ENCODE assay signal across 1 cellular context in genomic region chr19:49767380-49767779, GRCh38.
TF ChIP-seq lines count a peak whose summit lies in the region.

No MANE protein-coding gene starts in this region.

TF ChIP-seq in HepG2, 621 proteins besides CTCF, POLR2A, EP300 and RAD21:
- no peak for TF ChIP-seq PAF1 (CRISPR knock-in tag; IDR thresholded peaks at IDR 0.05)
- TF ChIP-seq FOSL2 (CRISPR knock-in tag; IDR thresholded peaks at IDR 0.05), result no peak
- TF ChIP-seq, protein P1, sequence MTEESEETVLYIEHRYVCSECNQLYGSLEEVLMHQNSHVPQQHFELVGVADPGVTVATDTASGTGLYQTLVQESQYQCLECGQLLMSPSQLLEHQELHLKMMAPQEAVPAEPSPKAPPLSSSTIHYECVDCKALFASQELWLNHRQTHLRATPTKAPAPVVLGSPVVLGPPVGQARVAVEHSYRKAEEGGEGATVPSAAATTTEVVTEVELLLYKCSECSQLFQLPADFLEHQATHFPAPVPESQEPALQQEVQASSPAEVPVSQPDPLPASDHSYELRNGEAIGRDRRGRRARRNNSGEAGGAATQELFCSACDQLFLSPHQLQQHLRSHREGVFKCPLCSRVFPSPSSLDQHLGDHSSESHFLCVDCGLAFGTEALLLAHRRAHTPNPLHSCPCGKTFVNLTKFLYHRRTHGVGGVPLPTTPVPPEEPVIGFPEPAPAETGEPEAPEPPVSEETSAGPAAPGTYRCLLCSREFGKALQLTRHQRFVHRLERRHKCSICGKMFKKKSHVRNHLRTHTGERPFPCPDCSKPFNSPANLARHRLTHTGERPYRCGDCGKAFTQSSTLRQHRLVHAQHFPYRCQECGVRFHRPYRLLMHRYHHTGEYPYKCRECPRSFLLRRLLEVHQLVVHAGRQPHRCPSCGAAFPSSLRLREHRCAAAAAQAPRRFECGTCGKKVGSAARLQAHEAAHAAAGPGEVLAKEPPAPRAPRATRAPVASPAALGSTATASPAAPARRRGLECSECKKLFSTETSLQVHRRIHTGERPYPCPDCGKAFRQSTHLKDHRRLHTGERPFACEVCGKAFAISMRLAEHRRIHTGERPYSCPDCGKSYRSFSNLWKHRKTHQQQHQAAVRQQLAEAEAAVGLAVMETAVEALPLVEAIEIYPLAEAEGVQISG (CRISPR knock-in tag; IDR thresholded peaks at IDR 0.05), result peak; percentile 53; the same call in 1 of the 2 replicates
- no peak for TF ChIP-seq ZXDC (CRISPR knock-in tag; IDR thresholded peaks at IDR 0.05)
- no peak for TF ChIP-seq ISX (CRISPR knock-in tag; conservative IDR thresholded peaks at IDR 0.05)
- TF ChIP-seq, protein P2, sequence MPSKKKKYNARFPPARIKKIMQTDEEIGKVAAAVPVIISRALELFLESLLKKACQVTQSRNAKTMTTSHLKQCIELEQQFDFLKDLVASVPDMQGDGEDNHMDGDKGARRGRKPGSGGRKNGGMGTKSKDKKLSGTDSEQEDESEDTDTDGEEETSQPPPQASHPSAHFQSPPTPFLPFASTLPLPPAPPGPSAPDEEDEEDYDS (CRISPR knock-in tag; IDR thresholded peaks at IDR 0.05), result no peak
- no peak for TF ChIP-seq ZNF557 (CRISPR knock-in tag; IDR thresholded peaks at IDR 0.05)
- TF ChIP-seq ZNF510 (CRISPR knock-in tag; IDR thresholded peaks at IDR 0.05; ENCODE audit: low read depth), result no peak
- no peak for TF ChIP-seq ATRX (CRISPR knock-in tag; IDR thresholded peaks at IDR 0.05; ENCODE audit: borderline replicate concordance)
- TF ChIP-seq ZNF572 (CRISPR knock-in tag; IDR thresholded peaks at IDR 0.05), result no peak
- no peak for TF ChIP-seq ZNF749 (CRISPR knock-in tag; IDR thresholded peaks at IDR 0.05; ENCODE audit: borderline replicate concordance)
- TF ChIP-seq FOXP1 (IDR thresholded peaks at IDR 0.05), result no peak
- no peak for TF ChIP-seq FOXP1 (CRISPR knock-in tag; IDR thresholded peaks at IDR 0.05)
- TF ChIP-seq, protein P3, sequence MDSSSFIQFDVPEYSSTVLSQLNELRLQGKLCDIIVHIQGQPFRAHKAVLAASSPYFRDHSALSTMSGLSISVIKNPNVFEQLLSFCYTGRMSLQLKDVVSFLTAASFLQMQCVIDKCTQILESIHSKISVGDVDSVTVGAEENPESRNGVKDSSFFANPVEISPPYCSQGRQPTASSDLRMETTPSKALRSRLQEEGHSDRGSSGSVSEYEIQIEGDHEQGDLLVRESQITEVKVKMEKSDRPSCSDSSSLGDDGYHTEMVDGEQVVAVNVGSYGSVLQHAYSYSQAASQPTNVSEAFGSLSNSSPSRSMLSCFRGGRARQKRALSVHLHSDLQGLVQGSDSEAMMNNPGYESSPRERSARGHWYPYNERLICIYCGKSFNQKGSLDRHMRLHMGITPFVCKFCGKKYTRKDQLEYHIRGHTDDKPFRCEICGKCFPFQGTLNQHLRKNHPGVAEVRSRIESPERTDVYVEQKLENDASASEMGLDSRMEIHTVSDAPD (CRISPR knock-in tag; IDR thresholded peaks at IDR 0.05), result no peak
- TF ChIP-seq TGIF2 (CRISPR knock-in tag; IDR thresholded peaks at IDR 0.05), result 0 out of 2 replicates have a peak, but pooled peaks have one; percentile 8
- TF ChIP-seq ZFAT (CRISPR knock-in tag; conservative IDR thresholded peaks at IDR 0.05), result no peak
- TF ChIP-seq CHD2 (IDR thresholded peaks at IDR 0.05; ENCODE audit: low read depth, low read length), result no peak
- TF ChIP-seq, protein P4, sequence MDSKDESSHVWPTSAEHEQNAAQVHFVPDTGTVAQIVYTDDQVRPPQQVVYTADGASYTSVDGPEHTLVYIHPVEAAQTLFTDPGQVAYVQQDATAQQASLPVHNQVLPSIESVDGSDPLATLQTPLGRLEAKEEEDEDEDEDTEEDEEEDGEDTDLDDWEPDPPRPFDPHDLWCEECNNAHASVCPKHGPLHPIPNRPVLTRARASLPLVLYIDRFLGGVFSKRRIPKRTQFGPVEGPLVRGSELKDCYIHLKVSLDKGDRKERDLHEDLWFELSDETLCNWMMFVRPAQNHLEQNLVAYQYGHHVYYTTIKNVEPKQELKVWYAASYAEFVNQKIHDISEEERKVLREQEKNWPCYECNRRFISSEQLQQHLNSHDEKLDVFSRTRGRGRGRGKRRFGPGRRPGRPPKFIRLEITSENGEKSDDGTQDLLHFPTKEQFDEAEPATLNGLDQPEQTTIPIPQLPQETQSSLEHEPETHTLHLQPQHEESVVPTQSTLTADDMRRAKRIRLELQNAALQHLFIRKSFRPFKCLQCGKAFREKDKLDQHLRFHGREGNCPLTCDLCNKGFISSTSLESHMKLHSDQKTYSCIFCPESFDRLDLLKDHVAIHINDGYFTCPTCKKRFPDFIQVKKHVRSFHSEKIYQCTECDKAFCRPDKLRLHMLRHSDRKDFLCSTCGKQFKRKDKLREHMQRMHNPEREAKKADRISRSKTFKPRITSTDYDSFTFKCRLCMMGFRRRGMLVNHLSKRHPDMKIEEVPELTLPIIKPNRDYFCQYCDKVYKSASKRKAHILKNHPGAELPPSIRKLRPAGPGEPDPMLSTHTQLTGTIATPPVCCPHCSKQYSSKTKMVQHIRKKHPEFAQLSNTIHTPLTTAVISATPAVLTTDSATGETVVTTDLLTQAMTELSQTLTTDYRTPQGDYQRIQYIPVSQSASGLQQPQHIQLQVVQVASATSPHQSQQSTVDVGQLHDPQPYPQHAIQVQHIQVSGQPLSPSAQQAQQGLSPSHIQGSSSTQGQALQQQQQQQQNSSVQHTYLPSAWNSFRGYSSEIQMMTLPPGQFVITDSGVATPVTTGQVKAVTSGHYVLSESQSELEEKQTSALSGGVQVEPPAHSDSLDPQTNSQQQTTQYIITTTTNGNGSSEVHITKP (CRISPR knock-in tag; IDR thresholded peaks at IDR 0.05; ENCODE audit: low read depth), result no peak
- TF ChIP-seq GABPA (IDR thresholded peaks at IDR 0.05; ENCODE audit: low read depth, low read length), result peak; percentile 19; the same call in 1 of the 2 replicates
- peak; percentile 35; the same call in 1 of the 2 replicates for TF ChIP-seq GABPA (CRISPR knock-in tag; IDR thresholded peaks at IDR 0.05; ENCODE audit: low read depth)
- 0 out of 2 replicates have a peak, but pooled peaks have one; percentile 15 for TF ChIP-seq CREB1 (IDR thresholded peaks at IDR 0.05)
- TF ChIP-seq CREB1 (CRISPR knock-in tag; IDR thresholded peaks at IDR 0.05), result no peak
- no peak for TF ChIP-seq ELF1 (CRISPR knock-in tag; IDR thresholded peaks at IDR 0.05)
- TF ChIP-seq NFATC3 (CRISPR knock-in tag; IDR thresholded peaks at IDR 0.05), result no peak
- TF ChIP-seq HES4 (CRISPR knock-in tag; IDR thresholded peaks at IDR 0.05; ENCODE audit: borderline replicate concordance), result no peak
- TF ChIP-seq, protein P5, sequence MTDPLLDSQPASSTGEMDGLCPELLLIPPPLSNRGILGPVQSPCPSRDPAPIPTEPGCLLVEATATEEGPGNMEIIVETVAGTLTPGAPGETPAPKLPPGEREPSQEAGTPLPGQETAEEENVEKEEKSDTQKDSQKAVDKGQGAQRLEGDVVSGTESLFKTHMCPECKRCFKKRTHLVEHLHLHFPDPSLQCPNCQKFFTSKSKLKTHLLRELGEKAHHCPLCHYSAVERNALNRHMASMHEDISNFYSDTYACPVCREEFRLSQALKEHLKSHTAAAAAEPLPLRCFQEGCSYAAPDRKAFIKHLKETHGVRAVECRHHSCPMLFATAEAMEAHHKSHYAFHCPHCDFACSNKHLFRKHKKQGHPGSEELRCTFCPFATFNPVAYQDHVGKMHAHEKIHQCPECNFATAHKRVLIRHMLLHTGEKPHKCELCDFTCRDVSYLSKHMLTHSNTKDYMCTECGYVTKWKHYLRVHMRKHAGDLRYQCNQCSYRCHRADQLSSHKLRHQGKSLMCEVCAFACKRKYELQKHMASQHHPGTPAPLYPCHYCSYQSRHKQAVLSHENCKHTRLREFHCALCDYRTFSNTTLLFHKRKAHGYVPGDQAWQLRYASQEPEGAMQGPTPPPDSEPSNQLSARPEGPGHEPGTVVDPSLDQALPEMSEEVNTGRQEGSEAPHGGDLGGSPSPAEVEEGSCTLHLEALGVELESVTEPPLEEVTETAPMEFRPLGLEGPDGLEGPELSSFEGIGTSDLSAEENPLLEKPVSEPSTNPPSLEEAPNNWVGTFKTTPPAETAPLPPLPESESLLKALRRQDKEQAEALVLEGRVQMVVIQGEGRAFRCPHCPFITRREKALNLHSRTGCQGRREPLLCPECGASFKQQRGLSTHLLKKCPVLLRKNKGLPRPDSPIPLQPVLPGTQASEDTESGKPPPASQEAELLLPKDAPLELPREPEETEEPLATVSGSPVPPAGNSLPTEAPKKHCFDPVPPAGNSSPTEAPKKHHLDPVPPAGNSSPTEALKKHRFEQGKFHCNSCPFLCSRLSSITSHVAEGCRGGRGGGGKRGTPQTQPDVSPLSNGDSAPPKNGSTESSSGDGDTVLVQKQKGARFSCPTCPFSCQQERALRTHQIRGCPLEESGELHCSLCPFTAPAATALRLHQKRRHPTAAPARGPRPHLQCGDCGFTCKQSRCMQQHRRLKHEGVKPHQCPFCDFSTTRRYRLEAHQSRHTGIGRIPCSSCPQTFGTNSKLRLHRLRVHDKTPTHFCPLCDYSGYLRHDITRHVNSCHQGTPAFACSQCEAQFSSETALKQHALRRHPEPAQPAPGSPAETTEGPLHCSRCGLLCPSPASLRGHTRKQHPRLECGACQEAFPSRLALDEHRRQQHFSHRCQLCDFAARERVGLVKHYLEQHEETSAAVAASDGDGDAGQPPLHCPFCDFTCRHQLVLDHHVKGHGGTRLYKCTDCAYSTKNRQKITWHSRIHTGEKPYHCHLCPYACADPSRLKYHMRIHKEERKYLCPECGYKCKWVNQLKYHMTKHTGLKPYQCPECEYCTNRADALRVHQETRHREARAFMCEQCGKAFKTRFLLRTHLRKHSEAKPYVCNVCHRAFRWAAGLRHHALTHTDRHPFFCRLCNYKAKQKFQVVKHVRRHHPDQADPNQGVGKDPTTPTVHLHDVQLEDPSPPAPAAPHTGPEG (CRISPR knock-in tag; IDR thresholded peaks at IDR 0.05), result 0 out of 2 replicates have a peak, but pooled peaks have one; percentile 3
- no peak for TF ChIP-seq ETV5 (CRISPR knock-in tag; IDR thresholded peaks at IDR 0.05; ENCODE audit: borderline replicate concordance)
- 0 out of 2 replicates have a peak, but pooled peaks have one; percentile 6 for TF ChIP-seq ERF (CRISPR knock-in tag; IDR thresholded peaks at IDR 0.05)
- TF ChIP-seq MEIS2 (CRISPR knock-in tag; IDR thresholded peaks at IDR 0.05), result no peak
- no peak for TF ChIP-seq PRDM4 (CRISPR knock-in tag; IDR thresholded peaks at IDR 0.05; ENCODE audit: borderline replicate concordance)
- TF ChIP-seq, protein P6, sequence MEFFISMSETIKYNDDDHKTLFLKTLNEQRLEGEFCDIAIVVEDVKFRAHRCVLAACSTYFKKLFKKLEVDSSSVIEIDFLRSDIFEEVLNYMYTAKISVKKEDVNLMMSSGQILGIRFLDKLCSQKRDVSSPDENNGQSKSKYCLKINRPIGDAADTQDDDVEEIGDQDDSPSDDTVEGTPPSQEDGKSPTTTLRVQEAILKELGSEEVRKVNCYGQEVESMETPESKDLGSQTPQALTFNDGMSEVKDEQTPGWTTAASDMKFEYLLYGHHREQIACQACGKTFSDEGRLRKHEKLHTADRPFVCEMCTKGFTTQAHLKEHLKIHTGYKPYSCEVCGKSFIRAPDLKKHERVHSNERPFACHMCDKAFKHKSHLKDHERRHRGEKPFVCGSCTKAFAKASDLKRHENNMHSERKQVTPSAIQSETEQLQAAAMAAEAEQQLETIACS (CRISPR knock-in tag; IDR thresholded peaks at IDR 0.05), result no peak
- TF ChIP-seq, protein P7, sequence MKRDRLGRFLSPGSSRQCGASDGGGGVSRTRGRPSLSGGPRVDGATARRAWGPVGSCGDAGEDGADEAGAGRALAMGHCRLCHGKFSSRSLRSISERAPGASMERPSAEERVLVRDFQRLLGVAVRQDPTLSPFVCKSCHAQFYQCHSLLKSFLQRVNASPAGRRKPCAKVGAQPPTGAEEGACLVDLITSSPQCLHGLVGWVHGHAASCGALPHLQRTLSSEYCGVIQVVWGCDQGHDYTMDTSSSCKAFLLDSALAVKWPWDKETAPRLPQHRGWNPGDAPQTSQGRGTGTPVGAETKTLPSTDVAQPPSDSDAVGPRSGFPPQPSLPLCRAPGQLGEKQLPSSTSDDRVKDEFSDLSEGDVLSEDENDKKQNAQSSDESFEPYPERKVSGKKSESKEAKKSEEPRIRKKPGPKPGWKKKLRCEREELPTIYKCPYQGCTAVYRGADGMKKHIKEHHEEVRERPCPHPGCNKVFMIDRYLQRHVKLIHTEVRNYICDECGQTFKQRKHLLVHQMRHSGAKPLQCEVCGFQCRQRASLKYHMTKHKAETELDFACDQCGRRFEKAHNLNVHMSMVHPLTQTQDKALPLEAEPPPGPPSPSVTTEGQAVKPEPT (CRISPR knock-in tag; IDR thresholded peaks at IDR 0.05; ENCODE audit: low read depth), result no peak
